In genomic region chr10:70078937-70079336, GRCh38 we compare ENCODE assay signal across 28 cellular contexts.
"Had no signal": no experiment of that assay in that cellular context is flagged by ENCODE, and none has a peak within 500 bp of the region (broad histone marks: within the 10 kb centered on the region; RNA-seq: fewer than 3 reads in every experiment).

No MANE protein-coding gene starts in this region.

- H3K27ac ChIP-seq: neural progenitor cell, ovary, parathyroid adenoma, psoas muscle, right lobe of liver, sigmoid colon, stomach, thoracic aorta, thyroid gland, tibial nerve, upper lobe of right lung, uterus had no signal

- H3K4me2 ChIP-seq: neural progenitor cell had no signal

- H3K9me3 Mint-ChIP-seq: naive thymus-derived CD8-positive, alpha-beta T cell; natural killer cell treated with Interleukin-12 subunit alpha and Interleukin-12 subunit beta and Interleukin-15 and Interleukin-18, amount 100 ng/mL, for 72 hours; neural progenitor cell; stimulated activated effector memory CD8-positive, alpha-beta T cell treated with anti-CD3 and anti-CD28 coated beads, Interleukin-12 subunit alpha, Interleukin-12 subunit beta, amount 100 ng/mL, for 72 hours; stimulated activated naive B cell treated with anti-CD40 and anti-IgM and Interleukin-4, amounts not matched to agents 10 μg/mL and 1 μg/mL and 100 μg/mL, for 72 hours; stimulated activated naive CD8-positive, alpha-beta T cell treated with anti-CD3 and anti-CD28 coated beads, Interleukin-15, Interleukin-2, amounts not matched to agents 100 ng/mL and 50 ng/mL, for 24 hours had no signal

- H3K4me3 Mint-ChIP-seq: natural killer cell treated with Interleukin-12 subunit alpha and Interleukin-12 subunit beta and Interleukin-15 and Interleukin-18, amount 100 ng/mL, for 72 hours; stimulated activated effector memory CD8-positive, alpha-beta T cell treated with anti-CD3 and anti-CD28 coated beads, Interleukin-12 subunit alpha, Interleukin-12 subunit beta, amount 100 ng/mL, for 72 hours; stimulated activated naive B cell treated with anti-CD40 and anti-IgM and Interleukin-4, amounts not matched to agents 10 μg/mL and 1 μg/mL and 100 μg/mL, for 72 hours; stimulated activated naive CD8-positive, alpha-beta T cell treated with anti-CD3 and anti-CD28 coated beads, Interleukin-15, Interleukin-2, amounts not matched to agents 100 ng/mL and 50 ng/mL, for 24 hours had no signal

- H3K4me1 Mint-ChIP-seq: naive thymus-derived CD8-positive, alpha-beta T cell; stimulated activated effector memory CD8-positive, alpha-beta T cell treated with anti-CD3 and anti-CD28 coated beads, Interleukin-12 subunit alpha, Interleukin-12 subunit beta, amount 100 ng/mL, for 72 hours; stimulated activated naive B cell treated with anti-CD40 and anti-IgM and Interleukin-4, amounts not matched to agents 10 μg/mL and 1 μg/mL and 100 μg/mL, for 72 hours had no signal

- H3K36me3 ChIP-seq: neural progenitor cell, ovary, right lobe of liver, thoracic aorta, thyroid gland, upper lobe of right lung, uterus had no signal

- DNase-seq: naive thymus-derived CD8-positive, alpha-beta T cell; occipital lobe; ovary; posterior cingulate gyrus; psoas muscle; right cardiac atrium; right lobe of liver; sigmoid colon; small intestine; stimulated activated CD4-positive, alpha-beta T cell treated with anti-CD3 and anti-CD28 coated beads, Interleukin-15, amount 100 ng/mL, for 24 hours; stimulated activated CD4-positive, alpha-beta T cell treated with anti-CD3 and anti-CD28 coated beads, Interleukin-2, amount 100 ng/mL, for 24 hours; stimulated activated CD4-positive, alpha-beta T cell treated with anti-CD3 and anti-CD28 coated beads, Interleukin-2, amount 100 ng/mL, for 48 hours; stimulated activated CD4-positive, alpha-beta T cell treated with anti-CD3 and anti-CD28 coated beads, Interleukin-4, amount 100 ng/mL, for 24 hours; stimulated activated naive B cell treated with anti-CD40 and anti-IgM and Interleukin-4, amounts not matched to agents 10 μg/mL and 1 μg/mL and 100 μg/mL, for 72 hours; stimulated activated naive CD4-positive, alpha-beta T cell treated with Interleukin-2 at 50 U/mL for 16 hours; stomach; thyroid gland; trophoblast cell; upper lobe of right lung; uterus had no signal

- H3K27ac Mint-ChIP-seq: natural killer cell treated with Interleukin-12 subunit alpha and Interleukin-12 subunit beta and Interleukin-15 and Interleukin-18, amount 100 ng/mL, for 72 hours; neural progenitor cell; progenitor cell of endocrine pancreas; stimulated activated effector memory CD8-positive, alpha-beta T cell treated with anti-CD3 and anti-CD28 coated beads, Interleukin-12 subunit alpha, Interleukin-12 subunit beta, amount 100 ng/mL, for 72 hours; stimulated activated naive B cell treated with anti-CD40 and anti-IgM and Interleukin-4, amounts not matched to agents 10 μg/mL and 1 μg/mL and 100 μg/mL, for 72 hours; stimulated activated naive CD8-positive, alpha-beta T cell treated with anti-CD3 and anti-CD28 coated beads, Interleukin-15, Interleukin-2, amounts not matched to agents 100 ng/mL and 50 ng/mL, for 24 hours had no signal

- FAIRE-seq: small intestine had no signal

- H3K27me3 ChIP-seq: neural progenitor cell, ovary, right lobe of liver, sigmoid colon, stomach, thyroid gland, tibial nerve, upper lobe of right lung, uterus had no signal

- H3K79me2 ChIP-seq: parathyroid adenoma had no signal

- H3K9me3 ChIP-seq: ovary, psoas muscle, right lobe of liver, sigmoid colon, stomach, thoracic aorta, thyroid gland, tibial nerve, upper lobe of right lung, uterus had no signal

- H2AFZ ChIP-seq: neural progenitor cell, parathyroid adenoma had no signal

- H3K4me1 ChIP-seq: neural progenitor cell, parathyroid adenoma, psoas muscle, right lobe of liver, sigmoid colon, stomach, thyroid gland, tibial nerve, upper lobe of right lung, uterus had no signal

- H3K4me3 ChIP-seq: neural progenitor cell, ovary, psoas muscle, right lobe of liver, sigmoid colon, stomach, thoracic aorta, thyroid gland, tibial nerve, upper lobe of right lung, uterus had no signal

- H3K36me3 Mint-ChIP-seq: naive thymus-derived CD8-positive, alpha-beta T cell; natural killer cell treated with Interleukin-12 subunit alpha and Interleukin-12 subunit beta and Interleukin-15 and Interleukin-18, amount 100 ng/mL, for 72 hours; stimulated activated effector memory CD8-positive, alpha-beta T cell treated with anti-CD3 and anti-CD28 coated beads, Interleukin-12 subunit alpha, Interleukin-12 subunit beta, amount 100 ng/mL, for 72 hours; stimulated activated naive B cell treated with anti-CD40 and anti-IgM and Interleukin-4, amounts not matched to agents 10 μg/mL and 1 μg/mL and 100 μg/mL, for 72 hours had no signal

- H3K9ac ChIP-seq: neural progenitor cell, parathyroid adenoma had no signal

- H3K27me3 Mint-ChIP-seq: progenitor cell of endocrine pancreas had no signal
